ENCODE assay signal across 1 cellular context in the genomic region with DNA sequence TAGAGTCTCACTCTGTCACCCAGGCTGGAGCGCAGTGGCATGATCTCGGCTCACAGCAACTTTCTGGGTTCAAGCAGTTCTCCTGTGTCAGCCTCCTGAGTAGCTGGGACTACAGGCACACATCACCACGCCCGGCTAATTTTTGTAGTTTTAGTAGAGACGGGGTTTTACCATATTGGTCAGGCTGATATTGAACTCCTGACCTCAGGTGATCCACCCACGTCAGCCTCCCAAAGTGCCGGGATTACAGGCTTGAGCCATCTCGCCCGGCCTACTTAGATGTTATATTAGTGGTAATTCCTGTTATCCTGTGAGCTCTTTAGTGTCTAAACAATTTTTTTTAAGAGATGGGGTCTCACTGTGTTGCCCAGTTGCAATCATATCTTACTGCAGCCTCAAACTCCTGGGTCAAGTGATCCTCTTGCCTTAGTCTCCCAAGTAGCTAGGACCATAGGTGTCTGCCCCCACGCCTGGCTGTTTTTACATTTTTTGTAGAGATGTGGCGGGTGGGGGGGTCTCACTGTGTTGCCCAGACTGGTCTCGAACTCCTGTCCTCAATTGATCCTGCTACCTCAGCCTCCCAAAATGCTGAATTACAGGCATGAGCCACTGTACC.
TF ChIP-seq lines count a peak whose summit lies in the region.

No MANE protein-coding gene starts in this region.

TF ChIP-seq in K562, 482 proteins besides CTCF, POLR2A, EP300 and RAD21:
- TF ChIP-seq, protein P1, sequence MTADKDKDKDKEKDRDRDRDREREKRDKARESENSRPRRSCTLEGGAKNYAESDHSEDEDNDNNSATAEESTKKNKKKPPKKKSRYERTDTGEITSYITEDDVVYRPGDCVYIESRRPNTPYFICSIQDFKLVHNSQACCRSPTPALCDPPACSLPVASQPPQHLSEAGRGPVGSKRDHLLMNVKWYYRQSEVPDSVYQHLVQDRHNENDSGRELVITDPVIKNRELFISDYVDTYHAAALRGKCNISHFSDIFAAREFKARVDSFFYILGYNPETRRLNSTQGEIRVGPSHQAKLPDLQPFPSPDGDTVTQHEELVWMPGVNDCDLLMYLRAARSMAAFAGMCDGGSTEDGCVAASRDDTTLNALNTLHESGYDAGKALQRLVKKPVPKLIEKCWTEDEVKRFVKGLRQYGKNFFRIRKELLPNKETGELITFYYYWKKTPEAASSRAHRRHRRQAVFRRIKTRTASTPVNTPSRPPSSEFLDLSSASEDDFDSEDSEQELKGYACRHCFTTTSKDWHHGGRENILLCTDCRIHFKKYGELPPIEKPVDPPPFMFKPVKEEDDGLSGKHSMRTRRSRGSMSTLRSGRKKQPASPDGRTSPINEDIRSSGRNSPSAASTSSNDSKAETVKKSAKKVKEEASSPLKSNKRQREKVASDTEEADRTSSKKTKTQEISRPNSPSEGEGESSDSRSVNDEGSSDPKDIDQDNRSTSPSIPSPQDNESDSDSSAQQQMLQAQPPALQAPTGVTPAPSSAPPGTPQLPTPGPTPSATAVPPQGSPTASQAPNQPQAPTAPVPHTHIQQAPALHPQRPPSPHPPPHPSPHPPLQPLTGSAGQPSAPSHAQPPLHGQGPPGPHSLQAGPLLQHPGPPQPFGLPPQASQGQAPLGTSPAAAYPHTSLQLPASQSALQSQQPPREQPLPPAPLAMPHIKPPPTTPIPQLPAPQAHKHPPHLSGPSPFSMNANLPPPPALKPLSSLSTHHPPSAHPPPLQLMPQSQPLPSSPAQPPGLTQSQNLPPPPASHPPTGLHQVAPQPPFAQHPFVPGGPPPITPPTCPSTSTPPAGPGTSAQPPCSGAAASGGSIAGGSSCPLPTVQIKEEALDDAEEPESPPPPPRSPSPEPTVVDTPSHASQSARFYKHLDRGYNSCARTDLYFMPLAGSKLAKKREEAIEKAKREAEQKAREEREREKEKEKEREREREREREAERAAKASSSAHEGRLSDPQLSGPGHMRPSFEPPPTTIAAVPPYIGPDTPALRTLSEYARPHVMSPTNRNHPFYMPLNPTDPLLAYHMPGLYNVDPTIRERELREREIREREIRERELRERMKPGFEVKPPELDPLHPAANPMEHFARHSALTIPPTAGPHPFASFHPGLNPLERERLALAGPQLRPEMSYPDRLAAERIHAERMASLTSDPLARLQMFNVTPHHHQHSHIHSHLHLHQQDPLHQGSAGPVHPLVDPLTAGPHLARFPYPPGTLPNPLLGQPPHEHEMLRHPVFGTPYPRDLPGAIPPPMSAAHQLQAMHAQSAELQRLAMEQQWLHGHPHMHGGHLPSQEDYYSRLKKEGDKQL (CRISPR knock-in tag; IDR thresholded peaks at IDR 0.05; ENCODE audit: borderline replicate concordance), result no peak
- TF ChIP-seq ZNF121 (CRISPR knock-in tag; conservative IDR thresholded peaks at IDR 0.05) (peak; percentile 96), ZNF12 (CRISPR knock-in tag; IDR thresholded peaks at IDR 0.05) (no peak), DNMT1 (IDR thresholded peaks at IDR 0.05) (no peak), HDAC2 (IDR thresholded peaks at IDR 0.05) (no peak), HDAC6 (IDR thresholded peaks at IDR 0.05; ENCODE audit: low read depth, low read length) (no peak), BCOR (IDR thresholded peaks at IDR 0.05) (peak; percentile 78), MCM5 (IDR thresholded peaks at IDR 0.05; ENCODE audit: low read depth) (no peak), KDM1A (IDR thresholded peaks at IDR 0.05) (peak; percentile 29 to 74; a peak in 2 of 4 replicates), EGR1 (conservative IDR thresholded peaks at IDR 0.05) (peak; percentile 67), ZNF384 (IDR thresholded peaks at IDR 0.05; ENCODE audit: low read depth, low read length) (0 out of 2 replicates have a peak, but pooled peaks have one; percentile 19), RBM25 (IDR thresholded peaks at IDR 0.05; ENCODE audit: low read depth, low read length, severe bottlenecking) (peak; percentile 84), GATAD2B (IDR thresholded peaks at IDR 0.05; ENCODE audit: borderline replicate concordance) (no peak), SETDB1 (IDR thresholded peaks at IDR 0.05; ENCODE audit: low read length) (no peak)
- TF ChIP-seq, protein P2, sequence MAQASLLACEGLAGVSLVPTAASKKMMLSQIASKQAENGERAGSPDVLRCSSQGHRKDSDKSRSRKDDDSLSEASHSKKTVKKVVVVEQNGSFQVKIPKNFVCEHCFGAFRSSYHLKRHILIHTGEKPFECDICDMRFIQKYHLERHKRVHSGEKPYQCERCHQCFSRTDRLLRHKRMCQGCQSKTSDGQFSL (CRISPR knock-in tag; IDR thresholded peaks at IDR 0.05), result 0 out of 2 replicates have a peak, but pooled peaks have one; percentile 26
- TF ChIP-seq, protein P2 (tag; IDR thresholded peaks at IDR 0.05), result no peak
- TF ChIP-seq, protein P3, sequence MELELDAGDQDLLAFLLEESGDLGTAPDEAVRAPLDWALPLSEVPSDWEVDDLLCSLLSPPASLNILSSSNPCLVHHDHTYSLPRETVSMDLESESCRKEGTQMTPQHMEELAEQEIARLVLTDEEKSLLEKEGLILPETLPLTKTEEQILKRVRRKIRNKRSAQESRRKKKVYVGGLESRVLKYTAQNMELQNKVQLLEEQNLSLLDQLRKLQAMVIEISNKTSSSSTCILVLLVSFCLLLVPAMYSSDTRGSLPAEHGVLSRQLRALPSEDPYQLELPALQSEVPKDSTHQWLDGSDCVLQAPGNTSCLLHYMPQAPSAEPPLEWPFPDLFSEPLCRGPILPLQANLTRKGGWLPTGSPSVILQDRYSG (tag; conservative IDR thresholded peaks at IDR 0.05; ENCODE audit: low read depth), result no peak
- TF ChIP-seq, protein P4, sequence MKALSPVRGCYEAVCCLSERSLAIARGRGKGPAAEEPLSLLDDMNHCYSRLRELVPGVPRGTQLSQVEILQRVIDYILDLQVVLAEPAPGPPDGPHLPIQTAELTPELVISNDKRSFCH (CRISPR knock-in tag; IDR thresholded peaks at IDR 0.05), result no peak
- TF ChIP-seq, protein P4 (tag; IDR thresholded peaks at IDR 0.05), result no peak
